In genomic region chr4:165079476-165079875, GRCh38 we compare ENCODE assay signal across 11 cellular contexts. TPM values are rescaled to one million over a fixed set of nuclear protein-coding genes. Genes with fewer than 3 reads are reported as not detected.
DNase-seq lines count a peak whose midpoint lies in the region; ATAC-seq and TF ChIP-seq lines count a peak whose summit lies in the region.
"Had no signal": no experiment of that assay in that cellular context is flagged by ENCODE, and none has a peak within 500 bp of the region (broad histone marks: within the 10 kb centered on the region; RNA-seq: fewer than 3 reads in every experiment).

No MANE protein-coding gene starts in this region.

- peak; percentile 77 for ATAC-seq in left ventricle myocardium superior
- ATAC-seq in gastroesophageal sphincter: no peak
- ATAC-seq: activated CD8-positive, alpha-beta T cell treated with anti-CD3 and anti-CD28 coated beads, Interleukin-2, amount 10 ng/mL, durations not matched to agents 7 days and 5 days had no signal

- H3K27ac ChIP-seq in 22Rv1 (peak overlapping the region; percentile 90), gastroesophageal sphincter (no peak overlapping the region)
- H3K27ac ChIP-seq: dorsolateral prefrontal cortex had no signal

- no peak overlapping the region for H3K4me3 Mint-ChIP-seq in activated CD4-positive, alpha-beta T cell treated with anti-CD3 and anti-CD28 coated beads, Interleukin-2, amount 10 ng/mL, durations not matched to agents 24 days and 14 days
- H3K4me3 Mint-ChIP-seq: activated CD8-positive, alpha-beta T cell treated with anti-CD3 and anti-CD28 coated beads, Interleukin-2, amount 10 ng/mL, durations not matched to agents 7 days and 5 days had no signal

- no peaks in the 10 kb centered on the region for H3K4me1 ChIP-seq in gastroesophageal sphincter

- no peaks in the 10 kb centered on the region for H3K27me3 Mint-ChIP-seq in activated CD4-positive, alpha-beta T cell treated with anti-CD3 and anti-CD28 coated beads, Interleukin-2, amount 10 ng/mL, durations not matched to agents 24 days and 14 days

- peaks cover 0 to 69% of the 10 kb centered on the region in 2 donors for H3K36me3 ChIP-seq in gastroesophageal sphincter

- no peaks in the 10 kb centered on the region for H3K9me3 Mint-ChIP-seq in activated CD4-positive, alpha-beta T cell treated with anti-CD3 and anti-CD28 coated beads, Interleukin-2, amount 10 ng/mL, durations not matched to agents 24 days and 14 days

- H3K4me3 ChIP-seq in gastroesophageal sphincter: no peak overlapping the region
- H3K4me3 ChIP-seq: dorsolateral prefrontal cortex had no signal

- no peaks in the 10 kb centered on the region for H3K27me3 ChIP-seq in gastroesophageal sphincter
- H3K27me3 ChIP-seq: dorsolateral prefrontal cortex had no signal

- intact Hi-C loops in left ventricle myocardium superior (cut with micrococcal nuclease): no loop called here
- intact Hi-C loops in activated CD4-positive, alpha-beta T cell treated with anti-CD3 and anti-CD28 coated beads, Interleukin-2, amount 10 ng/mL, durations not matched to agents 24 days and 14 days (cut with micrococcal nuclease): no loop called here

- no peak for TF ChIP-seq EP300 in gastroesophageal sphincter (IDR thresholded peaks at IDR 0.05)

- DNase-seq in HPDE6-E6E7 (ENCODE audit: extremely low spot score): peak; percentile 21
- peak; percentile 61 for DNase-seq in SHP77 treated with DMSO at 0.1 percent for 48 hours (lab: John Stamatoyannopoulos, UW)
- peak; percentile 57 for DNase-seq in left ventricle myocardium superior
- no peak for DNase-seq in GM19238 (ENCODE audit: insufficient read length, low spot score)
- DNase-seq in activated CD4-positive, alpha-beta T cell treated with anti-CD3 and anti-CD28 coated beads, Interleukin-2, amount 10 ng/mL, durations not matched to agents 24 days and 14 days: no peak
- DNase-seq in AG20443 (ENCODE audit: low spot score): no peak
- DNase-seq: activated CD8-positive, alpha-beta T cell treated with anti-CD3 and anti-CD28 coated beads, Interleukin-2, amount 10 ng/mL, durations not matched to agents 7 days and 5 days had no signal

- WGBS in gastroesophageal sphincter (ENCODE audit: low coverage in 1 of 2), 2 donors: 13 to 18% methylated on average over 6 of the region's 6 CpGs

- H3K4me1 Mint-ChIP-seq in activated CD4-positive, alpha-beta T cell treated with anti-CD3 and anti-CD28 coated beads, Interleukin-2, amount 10 ng/mL, durations not matched to agents 24 days and 14 days: peaks cover 4% of the 10 kb centered on the region

- peaks cover 2% of the 10 kb centered on the region for H3K36me3 Mint-ChIP-seq in activated CD4-positive, alpha-beta T cell treated with anti-CD3 and anti-CD28 coated beads, Interleukin-2, amount 10 ng/mL, durations not matched to agents 24 days and 14 days (ENCODE audit: low read depth)

- H3K9me3 ChIP-seq in gastroesophageal sphincter: no peaks in the 10 kb centered on the region

- no peak overlapping the region for H3K27ac Mint-ChIP-seq in activated CD4-positive, alpha-beta T cell treated with anti-CD3 and anti-CD28 coated beads, Interleukin-2, amount 10 ng/mL, durations not matched to agents 24 days and 14 days
- H3K27ac Mint-ChIP-seq: activated CD8-positive, alpha-beta T cell treated with anti-CD3 and anti-CD28 coated beads, Interleukin-2, amount 10 ng/mL, durations not matched to agents 7 days and 5 days had no signal

- TF ChIP-seq CTCF in 22Rv1 (IDR thresholded peaks at IDR 0.05) (no peak), gastroesophageal sphincter (IDR thresholded peaks at IDR 0.05) (no peak)

- TF ChIP-seq POLR2A in gastroesophageal sphincter (IDR thresholded peaks at IDR 0.05): no peak

RNA-seq across cellular contexts. Expression of gene TRIM75, which starts 25.8 kb away (rescaled TPM):
- total RNA-seq in left ventricle myocardium superior: not detected
- under 1 TPM in 1 of 4 donors, not detected in 3; 0.15 TPM for total RNA-seq in gastroesophageal sphincter
- not detected in 2 replicates for total RNA-seq in activated CD4-positive, alpha-beta T cell treated with anti-CD3 and anti-CD28 coated beads, Interleukin-2, amount 10 ng/mL, durations not matched to agents 24 days and 14 days
- total RNA-seq: activated CD8-positive, alpha-beta T cell treated with anti-CD3 and anti-CD28 coated beads, Interleukin-2, amount 10 ng/mL, durations not matched to agents 7 days and 5 days; dorsolateral prefrontal cortex; mesenteric fat pad had no signal

RNA-seq across cellular contexts. Expression of gene TMEM192, which starts 33.2 kb away (rescaled TPM):
- total RNA-seq in left ventricle myocardium superior: 17.8 TPM
- total RNA-seq in gastroesophageal sphincter: 10 to 100 TPM; 11.2 to 18.7 (median 15.6) TPM
- 10.0 and 11.0 TPM in 2 replicates for total RNA-seq in activated CD4-positive, alpha-beta T cell treated with anti-CD3 and anti-CD28 coated beads, Interleukin-2, amount 10 ng/mL, durations not matched to agents 24 days and 14 days

RNA-seq across cellular contexts. Expression of gene TRIM60, which starts 47.7 kb away (rescaled TPM):
- not detected for total RNA-seq in left ventricle myocardium superior
- total RNA-seq in gastroesophageal sphincter: not detected
- total RNA-seq in activated CD4-positive, alpha-beta T cell treated with anti-CD3 and anti-CD28 coated beads, Interleukin-2, amount 10 ng/mL, durations not matched to agents 24 days and 14 days: not detected in 2 replicates
- total RNA-seq: activated CD8-positive, alpha-beta T cell treated with anti-CD3 and anti-CD28 coated beads, Interleukin-2, amount 10 ng/mL, durations not matched to agents 7 days and 5 days; dorsolateral prefrontal cortex; mesenteric fat pad had no signal

Comparison
In these comparisons a context has a peak if more than half of its experiments do, and no peak if none do; other contexts are left out.
1. DNase-seq: peak in HPDE6-E6E7 (single experiment), SHP77 treated with DMSO at 0.1 percent for 48 hours (single experiment) and left ventricle myocardium superior (single experiment); none in GM19238 (single experiment), activated CD4-positive, alpha-beta T cell treated with anti-CD3 and anti-CD28 coated beads, Interleukin-2, amount 10 ng/mL, durations not matched to agents 24 days and 14 days (single experiment) and AG20443 (single experiment).